In genomic region chr5:177557796-177558195, GRCh38 we compare ENCODE assay signal across 24 cellular contexts.
"Had no signal": no experiment of that assay in that cellular context is flagged by ENCODE, and none has a peak within 500 bp of the region (broad histone marks: within the 10 kb centered on the region; RNA-seq: fewer than 3 reads in every experiment).

No MANE protein-coding gene starts in this region.

- H3K9me3 Mint-ChIP-seq: activated T-helper 1 cell treated with anti-CD3 and anti-CD28 coated beads, Interleukin-12 subunit alpha, Interleukin-12 subunit beta, Interleukin-2, Interleukin-4 antibody, amounts not matched to agents 30 ng/mL and 10 ng/mL and 1 ng/mL, durations not matched to agents 14 hours and 24 hours and 36 hours; T-cell had no signal

- H3K36me3 Mint-ChIP-seq: T-cell had no signal

- H3K36me3 ChIP-seq: brain microvascular endothelial cell, esophagus muscularis mucosa, left lung, lower lobe of right lung had no signal

- H3K27ac ChIP-seq: brain microvascular endothelial cell, esophagus muscularis mucosa, foreskin keratinocyte, heart right ventricle, left lung, lower lobe of right lung had no signal

- H3K27me3 ChIP-seq: brain microvascular endothelial cell, esophagus muscularis mucosa, foreskin keratinocyte, heart right ventricle, left lung had no signal

- DNase-seq: activated CD4-positive, alpha-beta T cell treated with anti-CD3 and anti-CD28 coated beads for 1 hour; activated CD8-positive, alpha-beta memory T cell treated with anti-CD3 and anti-CD28 coated beads for 24 hours; activated effector memory CD4-positive, alpha-beta T cell treated with anti-CD3 and anti-CD28 coated beads, Interleukin-2, amount 50 U/mL, for 16 hours; activated naive CD4-positive, alpha-beta T cell treated with anti-CD3 and anti-CD28 coated beads, Interleukin-2, amount 50 U/mL, for 16 hours; amniotic stem cell; brain microvascular endothelial cell; heart right ventricle; left lung; lower lobe of right lung; mesenchymal stem cell; nephron progenitor cell; nucleus accumbens; right cardiac atrium; stimulated activated CD4-positive, alpha-beta T cell treated with anti-CD3 and anti-CD28 coated beads, Interleukin-2, amount 100 ng/mL, for 48 hours; stimulated activated naive CD4-positive, alpha-beta T cell treated with Interleukin-2 at 50 U/mL for 16 hours; trophoblast cell had no signal

- H3K4me3 ChIP-seq: esophagus muscularis mucosa, heart right ventricle, left lung, lower lobe of right lung had no signal

- H3K27me3 Mint-ChIP-seq: T-cell had no signal

- FAIRE-seq: astrocyte, islet of Langerhans, urothelium cell line had no signal

- H3K9me3 ChIP-seq: esophagus muscularis mucosa, left lung, lower lobe of right lung had no signal

- ATAC-seq: foreskin keratinocyte, heart right ventricle, left lung, lower lobe of right lung, right cardiac atrium, T-cell, WTC11 had no signal

- H3K4me3 Mint-ChIP-seq: activated T-helper 1 cell treated with anti-CD3 and anti-CD28 coated beads, Interleukin-12 subunit alpha, Interleukin-12 subunit beta, Interleukin-2, Interleukin-4 antibody, amounts not matched to agents 30 ng/mL and 10 ng/mL and 1 ng/mL, durations not matched to agents 14 hours and 24 hours and 36 hours; nephron progenitor cell; T-cell; WTC11 had no signal

- H3K27ac Mint-ChIP-seq: activated T-helper 1 cell treated with anti-CD3 and anti-CD28 coated beads, Interleukin-12 subunit alpha, Interleukin-12 subunit beta, Interleukin-2, Interleukin-4 antibody, amounts not matched to agents 30 ng/mL and 10 ng/mL and 1 ng/mL, durations not matched to agents 14 hours and 24 hours and 36 hours; WTC11 had no signal
